22 cellular contexts compared by ENCODE assay signal in genomic region chr13:95533545-95534135, GRCh38. TPM values are rescaled to one million over a fixed set of nuclear protein-coding genes. Genes with fewer than 3 reads are reported as not detected.
DNase-seq lines count a peak whose midpoint lies in the region; ATAC-seq and TF ChIP-seq lines count a peak whose summit lies in the region.
"Had no signal": no experiment of that assay in that cellular context is flagged by ENCODE, and none has a peak within 500 bp of the region (broad histone marks: within the 10 kb centered on the region; RNA-seq: fewer than 3 reads in every experiment).

No MANE protein-coding gene starts in this region.

- H3K36me3 Mint-ChIP-seq in WTC11, result no peaks in the 10 kb centered on the region
- no peaks in the 10 kb centered on the region for H3K36me3 Mint-ChIP-seq in stimulated activated memory B cell treated with anti-CD40 and anti-IgM and Interleukin-4, amounts not matched to agents 10 μg/mL and 1 μg/mL and 100 μg/mL, for 72 hours
- H3K36me3 Mint-ChIP-seq: activated naive CD8-positive, alpha-beta T cell; brain; naive thymus-derived CD8-positive, alpha-beta T cell had no signal

- CTCF ChIA-PET in WTC11 (lab: Charles Lee), result interaction anchor here (0.7 to 1.3 kb wide), 5 partner anchors 19 to 345 kb away, joined by 3 to 4 read pairs (median 3); partner anchors contain the start of gene CLDN10

- no peak for TF ChIP-seq CTCF in WTC11 (IDR thresholded peaks at IDR 0.05)

- H3K27ac Mint-ChIP-seq in WTC11, result no peak overlapping the region
- H3K27ac Mint-ChIP-seq in stimulated activated memory B cell treated with anti-CD40 and anti-IgM and Interleukin-4, amounts not matched to agents 10 μg/mL and 1 μg/mL and 100 μg/mL, for 72 hours, result no peak overlapping the region
- H3K27ac Mint-ChIP-seq: activated CD8-positive, alpha-beta T cell treated with anti-CD3 and anti-CD28 coated beads, Interleukin-2, amount 10 ng/mL, durations not matched to agents 7 days and 5 days; activated naive CD8-positive, alpha-beta T cell; activated T-cell treated with anti-CD3 and anti-CD28 coated beads, Interleukin-2, amount 50 U/mL, for 72 hours; brain; naive thymus-derived CD8-positive, alpha-beta T cell had no signal

- POLR2A ChIA-PET in WTC11 (lab: Charles Lee), result no interaction called here

- intact Hi-C loops in left colon (cut with DNase I, micrococcal nuclease), result no loop called here

- H3K27me3 Mint-ChIP-seq in WTC11 (ENCODE audit: low read depth), result no peaks in the 10 kb centered on the region
- peaks cover 60% of the 10 kb centered on the region for H3K27me3 Mint-ChIP-seq in stimulated activated memory B cell treated with anti-CD40 and anti-IgM and Interleukin-4, amounts not matched to agents 10 μg/mL and 1 μg/mL and 100 μg/mL, for 72 hours

- H3K4me1 Mint-ChIP-seq in WTC11, result peaks cover 29% of the 10 kb centered on the region
- no peaks in the 10 kb centered on the region for H3K4me1 Mint-ChIP-seq in stimulated activated memory B cell treated with anti-CD40 and anti-IgM and Interleukin-4, amounts not matched to agents 10 μg/mL and 1 μg/mL and 100 μg/mL, for 72 hours

- ATAC-seq in WTC11 (peak; percentile 97), left colon (peak; percentile 93), GM18907 (IDR thresholded peaks at IDR 0.05; ENCODE audit: unreplicated experiment) (no peak)
- ATAC-seq in stimulated activated memory B cell treated with anti-CD40 and anti-IgM and Interleukin-4, amounts not matched to agents 10 μg/mL and 1 μg/mL and 100 μg/mL, for 72 hours, result peak; percentile 12
- ATAC-seq: activated CD8-positive, alpha-beta T cell treated with anti-CD3 and anti-CD28 coated beads, Interleukin-2, amount 10 ng/mL, durations not matched to agents 7 days and 5 days; activated T-cell treated with anti-CD3 and anti-CD28 coated beads, Interleukin-2, amount 50 U/mL, for 72 hours; naive thymus-derived CD8-positive, alpha-beta T cell; psoas muscle had no signal

- H3K9me3 Mint-ChIP-seq in WTC11, result no peaks in the 10 kb centered on the region
- peaks cover under 1% of the 10 kb centered on the region for H3K9me3 Mint-ChIP-seq in stimulated activated memory B cell treated with anti-CD40 and anti-IgM and Interleukin-4, amounts not matched to agents 10 μg/mL and 1 μg/mL and 100 μg/mL, for 72 hours
- H3K9me3 Mint-ChIP-seq: brain had no signal

- DNase-seq in NCI-H146 (lab: John Stamatoyannopoulos, UW) (peak; percentile 15), NCI-H146 treated with DMSO at 0.1 percent for 48 hours (lab: John Stamatoyannopoulos, UW; ENCODE audit: unreplicated experiment) (no peak), WTC11 (ENCODE audit: low spot score) (peak; percentile 39), left colon (peak; percentile 32 to 41), NCI-H2196 (lab: John Stamatoyannopoulos, UW; ENCODE audit: unreplicated experiment) (no peak)
- no peak for DNase-seq in effector CD4-positive, alpha-beta T cell
- DNase-seq: 8988T; activated CD4-positive, CD25-positive, alpha-beta regulatory T cell; activated CD8-positive, alpha-beta T cell treated with anti-CD3 and anti-CD28 coated beads, Interleukin-2, amount 10 ng/mL, durations not matched to agents 7 days and 5 days; activated T-cell treated with anti-CD3 and anti-CD28 coated beads, Interleukin-2, amount 50 U/mL, for 72 hours; erythroblast; naive thymus-derived CD8-positive, alpha-beta T cell; NCI-H1436 treated with DMSO at 0.1 percent for 48 hours; NCI-H226; psoas muscle; T-helper 2 cell had no signal

- H3K4me3 Mint-ChIP-seq in WTC11, result no peak overlapping the region
- no peak overlapping the region for H3K4me3 Mint-ChIP-seq in stimulated activated memory B cell treated with anti-CD40 and anti-IgM and Interleukin-4, amounts not matched to agents 10 μg/mL and 1 μg/mL and 100 μg/mL, for 72 hours
- H3K4me3 Mint-ChIP-seq: activated CD8-positive, alpha-beta T cell treated with anti-CD3 and anti-CD28 coated beads, Interleukin-2, amount 10 ng/mL, durations not matched to agents 7 days and 5 days; activated naive CD8-positive, alpha-beta T cell; activated T-cell treated with anti-CD3 and anti-CD28 coated beads, Interleukin-2, amount 50 U/mL, for 72 hours; brain; naive thymus-derived CD8-positive, alpha-beta T cell had no signal

TF ChIP-seq in WTC11, 78 proteins besides CTCF, POLR2A, EP300 and RAD21 (continues in another document):
- TF ChIP-seq EMX1 (CRISPR knock-in tag; IDR thresholded peaks at IDR 0.05) (no peak), E2F1 (CRISPR knock-in tag; IDR thresholded peaks at IDR 0.05) (no peak), ZNF512 (CRISPR knock-in tag; IDR thresholded peaks at IDR 0.05; ENCODE audit: borderline replicate concordance) (no peak), E2F5 (CRISPR knock-in tag; IDR thresholded peaks at IDR 0.05) (no peak), RELA (CRISPR knock-in tag; IDR thresholded peaks at IDR 0.05; ENCODE audit: borderline replicate concordance) (no peak), ZBTB21 (CRISPR knock-in tag; IDR thresholded peaks at IDR 0.05; ENCODE audit: borderline replicate concordance) (no peak), SP1 (CRISPR knock-in tag; conservative IDR thresholded peaks at IDR 0.05) (no peak), AR (CRISPR knock-in tag; IDR thresholded peaks at IDR 0.05) (no peak), SOX15 (CRISPR knock-in tag; IDR thresholded peaks at IDR 0.05) (no peak), JUN (CRISPR knock-in tag; IDR thresholded peaks at IDR 0.05) (no peak), USF2 (CRISPR knock-in tag; IDR thresholded peaks at IDR 0.05) (no peak)

RNA-seq across cellular contexts. Expression of gene CLDN10, which starts 18.9 kb away (rescaled TPM):
- 24.7 to 29.6 TPM (median 29.5 TPM) in 3 replicates for total RNA-seq in WTC11 (2021)
- total RNA-seq in left colon, result under 1 TPM in 1 of 2 donors, not detected in 1; 0.28 TPM
- total RNA-seq: activated CD8-positive, alpha-beta T cell treated with anti-CD3 and anti-CD28 coated beads, Interleukin-2, amount 10 ng/mL, durations not matched to agents 7 days and 5 days; activated T-cell treated with anti-CD3 and anti-CD28 coated beads, Interleukin-2, amount 50 U/mL, for 72 hours; naive thymus-derived CD8-positive, alpha-beta T cell; SJCRH30; thoracic aorta had no signal

Comparison
In these comparisons a context has a peak if more than half of its experiments do, and no peak if none do; other contexts are left out.
1. DNase-seq: peak in NCI-H146 (single experiment), WTC11 (single experiment) and left colon (2 of 2); none in NCI-H146 treated with DMSO at 0.1 percent for 48 hours (single experiment), effector CD4-positive, alpha-beta T cell (single experiment) and NCI-H2196 (single experiment).
2. RNA of gene CLDN10, which starts 18.9 kb away (total RNA-seq): 24.7 to 29.6 TPM in WTC11; 0.28 TPM in left colon; every median in the first group is over 10 times any median in the second.